ENCODE assay signal across 9 cellular contexts in genomic region chr17:77234695-77235094, GRCh38.
DNase-seq lines count a peak whose midpoint lies in the region; ATAC-seq and TF ChIP-seq lines count a peak whose summit lies in the region.
"Had no signal": no experiment of that assay in that cellular context is flagged by ENCODE, and none has a peak within 500 bp of the region (broad histone marks: within the 10 kb centered on the region; RNA-seq: fewer than 3 reads in every experiment).

No MANE protein-coding gene starts in this region.

- peak overlapping the region; percentile 86 for H3K27ac Mint-ChIP-seq in activated CD8-positive, alpha-beta memory T cell treated with anti-CD3 and anti-CD28 coated beads, Interleukin-2, amount 10 ng/mL, durations not matched to agents 7 days and 5 days
- peak overlapping the region; percentile 76 for H3K27ac Mint-ChIP-seq in activated naive CD8-positive, alpha-beta T cell treated with anti-CD3 and anti-CD28 coated beads, Interleukin-2, amount 50 U/mL, for 24 hours

- 84 to 93% methylated on average over 9 of the region's 9 CpGs for WGBS in thyroid gland, 2 donors

- DNase-seq in activated CD8-positive, alpha-beta memory T cell treated with anti-CD3 and anti-CD28 coated beads, Interleukin-2, amount 10 ng/mL, durations not matched to agents 7 days and 5 days, result no peak
- DNase-seq in activated CD8-positive, alpha-beta memory T cell treated with anti-CD3 and anti-CD28 coated beads, Interleukin-2, amount 50 U/mL, for 4 hours, result no peak
- no peak for DNase-seq in activated naive CD8-positive, alpha-beta T cell treated with anti-CD3 and anti-CD28 coated beads, Interleukin-2, amount 50 U/mL, for 24 hours
- DNase-seq in lower lobe of right lung (no peak), thyroid gland (no peak), DMS114 treated with DMSO at 0.1 percent for 48 hours (lab: John Stamatoyannopoulos, UW; ENCODE audit: unreplicated experiment) (no peak), COLO829 (ENCODE audit: low spot score) (no peak), NCI-H82 treated with DMSO at 0.1 percent for 48 hours (lab: John Stamatoyannopoulos, UW; ENCODE audit: unreplicated experiment) (no peak)
- DNase-seq: H7 had no signal

- H3K27me3 ChIP-seq in lower lobe of right lung (ENCODE audit: low read depth), result no peaks in the 10 kb centered on the region
- no peaks in the 10 kb centered on the region for H3K27me3 ChIP-seq in thyroid gland

- H3K27ac ChIP-seq in lower lobe of right lung (peak overlapping the region; percentile 57), thyroid gland (peak overlapping the region; percentile 79 to 95 (median 87))

- CTCF ChIA-PET in activated CD8-positive, alpha-beta memory T cell treated with anti-CD3 and anti-CD28 coated beads, Interleukin-2, amount 10 ng/mL, durations not matched to agents 7 days and 5 days (lab: Charles Lee), result interaction anchor here (1.2 to 3.2 kb wide), 3 partner anchors 94 to 147 kb away, joined by 4 to 30 read pairs (median 6); partner anchors contain the start of gene SEC14L1

- peaks cover 26% of the 10 kb centered on the region for H3K4me1 Mint-ChIP-seq in activated CD8-positive, alpha-beta memory T cell treated with anti-CD3 and anti-CD28 coated beads, Interleukin-2, amount 10 ng/mL, durations not matched to agents 7 days and 5 days
- H3K4me1 Mint-ChIP-seq in activated naive CD8-positive, alpha-beta T cell treated with anti-CD3 and anti-CD28 coated beads, Interleukin-2, amount 50 U/mL, for 24 hours, result peaks cover 24% of the 10 kb centered on the region

- TF ChIP-seq CTCF in lower lobe of right lung (IDR thresholded peaks at IDR 0.05), result no peak
- no peak for TF ChIP-seq CTCF in thyroid gland (IDR thresholded peaks at IDR 0.05)

- no peak overlapping the region for H3K4me3 ChIP-seq in lower lobe of right lung
- no peak overlapping the region for H3K4me3 ChIP-seq in thyroid gland (replicated peaks in 1 of 3)

- H3K4me1 ChIP-seq in lower lobe of right lung (peaks cover 17% of the 10 kb centered on the region), thyroid gland (peaks cover 29 to 34% of the 10 kb centered on the region in 2 donors)

- no peaks in the 10 kb centered on the region for H3K36me3 ChIP-seq in lower lobe of right lung
- no peaks in the 10 kb centered on the region for H3K36me3 ChIP-seq in thyroid gland

- no peaks in the 10 kb centered on the region for H3K9me3 ChIP-seq in lower lobe of right lung
- no peaks in the 10 kb centered on the region for H3K9me3 ChIP-seq in thyroid gland

- H3K36me3 Mint-ChIP-seq in activated CD8-positive, alpha-beta memory T cell treated with anti-CD3 and anti-CD28 coated beads, Interleukin-2, amount 10 ng/mL, durations not matched to agents 7 days and 5 days, result peaks cover 2% of the 10 kb centered on the region
- H3K36me3 Mint-ChIP-seq in activated naive CD8-positive, alpha-beta T cell treated with anti-CD3 and anti-CD28 coated beads, Interleukin-2, amount 50 U/mL, for 24 hours (ENCODE audit: low read depth), result no peaks in the 10 kb centered on the region

- TF ChIP-seq POLR2A in thyroid gland (IDR thresholded peaks at IDR 0.05), result no peak

- peaks cover 4% of the 10 kb centered on the region for H3K9me3 Mint-ChIP-seq in activated CD8-positive, alpha-beta memory T cell treated with anti-CD3 and anti-CD28 coated beads, Interleukin-2, amount 10 ng/mL, durations not matched to agents 7 days and 5 days (ENCODE audit: low read depth)
- H3K9me3 Mint-ChIP-seq in activated naive CD8-positive, alpha-beta T cell treated with anti-CD3 and anti-CD28 coated beads, Interleukin-2, amount 50 U/mL, for 24 hours, result no peaks in the 10 kb centered on the region

- ATAC-seq in activated CD8-positive, alpha-beta memory T cell treated with anti-CD3 and anti-CD28 coated beads, Interleukin-2, amount 10 ng/mL, durations not matched to agents 7 days and 5 days, result no peak
- ATAC-seq in activated naive CD8-positive, alpha-beta T cell treated with anti-CD3 and anti-CD28 coated beads, Interleukin-2, amount 50 U/mL, for 24 hours, result no peak
- no peak for ATAC-seq in lower lobe of right lung

- H3K4me3 Mint-ChIP-seq in activated CD8-positive, alpha-beta memory T cell treated with anti-CD3 and anti-CD28 coated beads, Interleukin-2, amount 10 ng/mL, durations not matched to agents 7 days and 5 days, result peak overlapping the region; percentile 52
- H3K4me3 Mint-ChIP-seq in activated naive CD8-positive, alpha-beta T cell treated with anti-CD3 and anti-CD28 coated beads, Interleukin-2, amount 50 U/mL, for 24 hours, result peak overlapping the region; percentile 71

- H3K27me3 Mint-ChIP-seq in activated CD8-positive, alpha-beta memory T cell treated with anti-CD3 and anti-CD28 coated beads, Interleukin-2, amount 10 ng/mL, durations not matched to agents 7 days and 5 days, result no peaks in the 10 kb centered on the region
- no peaks in the 10 kb centered on the region for H3K27me3 Mint-ChIP-seq in activated naive CD8-positive, alpha-beta T cell treated with anti-CD3 and anti-CD28 coated beads, Interleukin-2, amount 50 U/mL, for 24 hours

- intact Hi-C loops in lower lobe of right lung (cut with DNase I) (no loop called here), thyroid gland (cut with DNase I) (no loop called here)
